ENCODE assay signal across 8 cellular contexts in the genomic region with DNA sequence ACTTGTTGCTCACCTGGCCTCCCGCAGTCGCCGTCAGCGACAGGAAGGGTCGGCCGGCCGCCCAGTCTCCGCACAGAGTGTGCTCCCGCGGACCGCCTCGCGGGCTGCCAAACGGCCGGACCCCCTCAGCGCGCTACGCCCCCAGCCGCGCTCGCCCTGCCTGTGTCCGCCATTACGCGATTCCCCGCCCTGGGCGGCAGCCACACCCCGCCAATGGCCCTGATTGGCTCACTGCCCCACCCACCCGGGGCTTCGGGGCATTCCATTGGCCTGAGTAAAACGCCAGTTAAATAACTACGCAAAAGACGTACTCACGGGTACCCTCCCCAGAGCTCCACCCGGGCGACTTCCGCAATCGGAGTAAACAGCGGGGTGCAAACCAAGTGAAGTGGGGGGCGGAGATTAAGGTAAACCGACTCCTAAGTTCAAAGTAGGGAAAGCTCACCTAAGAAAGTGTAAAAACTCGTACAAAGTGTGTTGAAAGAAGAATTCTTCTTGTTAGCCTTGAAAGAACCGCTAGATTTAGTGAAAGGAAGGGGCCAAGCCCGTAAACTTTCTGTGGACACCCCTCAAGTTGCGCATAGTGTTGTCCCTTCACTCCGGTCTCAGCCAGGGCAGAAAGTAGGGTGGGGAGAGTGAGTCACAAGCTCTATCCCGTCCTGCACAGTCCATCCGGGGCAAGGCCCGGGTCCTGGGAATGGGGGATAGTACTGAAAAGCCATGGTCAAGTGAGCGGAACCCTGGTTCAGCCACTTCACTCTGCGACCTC. TPM values are rescaled to one million over a fixed set of nuclear protein-coding genes. Genes with fewer than 3 reads are reported as not detected.
DNase-seq lines count a peak whose midpoint lies in the region; ATAC-seq and TF ChIP-seq lines count a peak whose summit lies in the region.

A gene with protein sequence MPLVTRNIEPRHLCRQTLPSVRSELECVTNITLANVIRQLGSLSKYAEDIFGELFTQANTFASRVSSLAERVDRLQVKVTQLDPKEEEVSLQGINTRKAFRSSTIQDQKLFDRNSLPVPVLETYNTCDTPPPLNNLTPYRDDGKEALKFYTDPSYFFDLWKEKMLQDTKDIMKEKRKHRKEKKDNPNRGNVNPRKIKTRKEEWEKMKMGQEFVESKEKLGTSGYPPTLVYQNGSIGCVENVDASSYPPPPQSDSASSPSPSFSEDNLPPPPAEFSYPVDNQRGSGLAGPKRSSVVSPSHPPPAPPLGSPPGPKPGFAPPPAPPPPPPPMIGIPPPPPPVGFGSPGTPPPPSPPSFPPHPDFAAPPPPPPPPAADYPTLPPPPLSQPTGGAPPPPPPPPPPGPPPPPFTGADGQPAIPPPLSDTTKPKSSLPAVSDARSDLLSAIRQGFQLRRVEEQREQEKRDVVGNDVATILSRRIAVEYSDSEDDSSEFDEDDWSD (minus strand): TSS at position 195 of the 769 bp plus-strand sequence. CDS start 61,277 bp downstream, outside the sequence.

- ATAC-seq in HG02588 (IDR thresholded peaks at IDR 0.05; ENCODE audit: unreplicated experiment) (peak; percentile 80), SK-N-SH treated with all-trans-retinoic acid at 6 μM for 48 hours (peak; percentile 94)

- H3K9me3 Mint-ChIP-seq in activated naive CD4-positive, alpha-beta T cell treated with anti-CD3 and anti-CD28 coated beads, Interleukin-2, amount 50 U/mL, for 24 hours, result no peaks in the 10 kb centered on the region

- H3K27ac Mint-ChIP-seq in activated naive CD4-positive, alpha-beta T cell treated with anti-CD3 and anti-CD28 coated beads, Interleukin-2, amount 50 U/mL, for 24 hours, result peak within 1 kb of the TSS; percentile 99

- peak; percentile 96 for DNase-seq in GM06990 (ENCODE audit: extremely low read depth, insufficient read length)
- peak; percentile 98 for DNase-seq in NCI-H1092 (lab: John Stamatoyannopoulos, UW)
- DNase-seq in globus pallidus (ENCODE audit: low spot score), result peak; percentile 98
- DNase-seq in nucleus accumbens (lab: John Stamatoyannopoulos, UW), result peak; percentile 79 to 99 (median 96)
- peak; percentile 99 for DNase-seq in suprapubic skin (ENCODE audit: low spot score in 2 of 2)

- no peak for TF ChIP-seq EP300 in suprapubic skin (IDR thresholded peaks at IDR 0.05)

- H3K27ac ChIP-seq in suprapubic skin, result peak within 1 kb of the TSS; percentile 95

- H3K4me3 Mint-ChIP-seq in activated naive CD4-positive, alpha-beta T cell treated with anti-CD3 and anti-CD28 coated beads, Interleukin-2, amount 50 U/mL, for 24 hours, result peak within 1 kb of the TSS; percentile 95

- H3K27me3 ChIP-seq in GM06990 (replicated peaks; ENCODE audit: control insufficient read depth, insufficient read depth, low read length), result no peaks in the 10 kb centered on the region
- no peaks in the 10 kb centered on the region for H3K27me3 ChIP-seq in suprapubic skin

- H3K36me3 Mint-ChIP-seq in activated naive CD4-positive, alpha-beta T cell treated with anti-CD3 and anti-CD28 coated beads, Interleukin-2, amount 50 U/mL, for 24 hours, result no peaks in the 10 kb centered on the region

- peaks cover 37% of the 10 kb centered on the region for H3K4me1 Mint-ChIP-seq in activated naive CD4-positive, alpha-beta T cell treated with anti-CD3 and anti-CD28 coated beads, Interleukin-2, amount 50 U/mL, for 24 hours

- no peak for TF ChIP-seq CTCF in GM06990 (IDR thresholded peaks at IDR 0.05; ENCODE audit: insufficient read depth, low read length, poor library complexity, severe bottlenecking)
- TF ChIP-seq CTCF in suprapubic skin (IDR thresholded peaks at IDR 0.05), result no peak

- WGBS in suprapubic skin, result under 1% methylated on average over 24 of the region's 50 CpGs

- no peaks in the 10 kb centered on the region for H3K36me3 ChIP-seq in GM06990 (ENCODE audit: control insufficient read depth, insufficient read depth, low read length)
- no peaks in the 10 kb centered on the region for H3K36me3 ChIP-seq in suprapubic skin

- H3K4me3 ChIP-seq in GM06990 (replicated peaks; ENCODE audit: low read depth, low read length) (peak within 1 kb of the TSS; percentile 83), suprapubic skin (peak within 1 kb of the TSS; percentile 72)

- H3K9me3 ChIP-seq in suprapubic skin, result no peaks in the 10 kb centered on the region

- peaks cover 51% of the 10 kb centered on the region for H3K4me1 ChIP-seq in suprapubic skin

- no peaks in the 10 kb centered on the region for H3K27me3 Mint-ChIP-seq in activated naive CD4-positive, alpha-beta T cell treated with anti-CD3 and anti-CD28 coated beads, Interleukin-2, amount 50 U/mL, for 24 hours

- TF ChIP-seq POLR2A in suprapubic skin (IDR thresholded peaks at IDR 0.05), result peak; percentile 21 to 87

TF ChIP-seq in SK-N-SH treated with all-trans-retinoic acid at 6 μM for 48 hours, 23 proteins besides CTCF, POLR2A, EP300 and RAD21:
- 0 out of 2 replicates have a peak, but pooled peaks have one; percentile 32 for TF ChIP-seq GLIS3 (CRISPR knock-in tag; IDR thresholded peaks at IDR 0.05)
- TF ChIP-seq, protein P1, sequence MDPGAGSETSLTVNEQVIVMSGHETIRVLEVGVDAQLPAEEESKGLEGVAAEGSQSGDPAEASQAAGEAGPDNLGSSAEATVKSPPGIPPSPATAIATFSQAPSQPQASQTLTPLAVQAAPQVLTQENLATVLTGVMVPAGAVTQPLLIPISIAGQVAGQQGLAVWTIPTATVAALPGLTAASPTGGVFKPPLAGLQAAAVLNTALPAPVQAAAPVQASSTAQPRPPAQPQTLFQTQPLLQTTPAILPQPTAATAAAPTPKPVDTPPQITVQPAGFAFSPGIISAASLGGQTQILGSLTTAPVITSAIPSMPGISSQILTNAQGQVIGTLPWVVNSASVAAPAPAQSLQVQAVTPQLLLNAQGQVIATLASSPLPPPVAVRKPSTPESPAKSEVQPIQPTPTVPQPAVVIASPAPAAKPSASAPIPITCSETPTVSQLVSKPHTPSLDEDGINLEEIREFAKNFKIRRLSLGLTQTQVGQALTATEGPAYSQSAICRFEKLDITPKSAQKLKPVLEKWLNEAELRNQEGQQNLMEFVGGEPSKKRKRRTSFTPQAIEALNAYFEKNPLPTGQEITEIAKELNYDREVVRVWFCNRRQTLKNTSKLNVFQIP (CRISPR knock-in tag; IDR thresholded peaks at IDR 0.05; ENCODE audit: borderline replicate concordance, low read depth), result no peak
TF ChIP-seq in SK-N-SH treated with all-trans-retinoic acid at 6 μM for 48 hours: peak in this region for 1.

RNA-seq across cellular contexts. Expression of the gene that starts here (rescaled TPM):
- total RNA-seq in suprapubic skin, result 10 to 100 TPM; 69.0 to 96.0 (median 90.4) TPM

Comparison
In these comparisons a context has a peak if more than half of its experiments do, and no peak if none do; other contexts are left out.
1. Peak in every context shown above with its lines: DNase-seq, ATAC-seq, H3K4me3 ChIP-seq and H3K27ac ChIP-seq.